1 cellular context compared by ENCODE assay signal in the genomic region with DNA sequence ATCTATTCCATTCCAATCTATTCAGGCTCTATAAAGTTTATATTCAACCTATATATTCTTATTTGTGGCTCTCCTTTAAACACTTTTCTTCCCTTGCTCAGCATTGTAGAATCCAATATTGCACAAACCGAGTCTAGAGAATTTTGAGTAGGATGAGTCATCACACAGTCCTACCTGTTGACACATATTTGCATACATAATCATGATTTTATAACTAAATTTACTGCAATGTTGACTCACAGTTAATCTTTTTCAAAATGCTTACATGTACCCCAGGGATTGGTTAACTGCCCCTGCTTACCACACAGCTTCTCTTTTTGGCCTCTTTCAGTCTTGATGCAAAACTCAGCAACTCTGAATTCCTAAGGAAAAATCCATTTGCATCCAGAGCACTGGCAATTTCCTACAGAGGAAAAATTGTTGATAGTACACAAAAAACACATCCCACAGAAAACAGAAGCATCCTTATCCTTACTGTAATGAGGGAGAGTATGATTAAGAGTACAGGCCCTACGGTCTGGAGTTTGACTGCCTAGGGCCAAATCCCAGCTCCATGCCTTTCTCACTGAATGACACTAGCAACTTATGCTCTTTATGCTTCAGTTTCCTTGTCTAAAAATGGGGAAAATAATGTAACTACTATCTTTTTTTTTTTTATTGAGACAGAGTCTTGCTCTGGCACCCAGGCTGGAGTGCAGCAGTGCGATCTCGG.
A peak's percentile ranks its signal among the peaks of the same experiment; 100 is the strongest.
TF ChIP-seq lines count a peak whose summit lies in the region.

No MANE protein-coding gene starts in this region.

TF ChIP-seq in HEK293, 187 proteins besides CTCF, POLR2A, EP300 and RAD21 (continued from another document and continues in another):
- TF ChIP-seq ZNF629 (tag by site-specific recombination; IDR thresholded peaks at IDR 0.05) = peak; percentile 61
- TF ChIP-seq SALL2 (tag by site-specific recombination; IDR thresholded peaks at IDR 0.05; ENCODE audit: borderline replicate concordance) = no peak
- TF ChIP-seq ZNF830 (tag by site-specific recombination; IDR thresholded peaks at IDR 0.05; ENCODE audit: low read depth) = no peak
- TF ChIP-seq, protein P1, sequence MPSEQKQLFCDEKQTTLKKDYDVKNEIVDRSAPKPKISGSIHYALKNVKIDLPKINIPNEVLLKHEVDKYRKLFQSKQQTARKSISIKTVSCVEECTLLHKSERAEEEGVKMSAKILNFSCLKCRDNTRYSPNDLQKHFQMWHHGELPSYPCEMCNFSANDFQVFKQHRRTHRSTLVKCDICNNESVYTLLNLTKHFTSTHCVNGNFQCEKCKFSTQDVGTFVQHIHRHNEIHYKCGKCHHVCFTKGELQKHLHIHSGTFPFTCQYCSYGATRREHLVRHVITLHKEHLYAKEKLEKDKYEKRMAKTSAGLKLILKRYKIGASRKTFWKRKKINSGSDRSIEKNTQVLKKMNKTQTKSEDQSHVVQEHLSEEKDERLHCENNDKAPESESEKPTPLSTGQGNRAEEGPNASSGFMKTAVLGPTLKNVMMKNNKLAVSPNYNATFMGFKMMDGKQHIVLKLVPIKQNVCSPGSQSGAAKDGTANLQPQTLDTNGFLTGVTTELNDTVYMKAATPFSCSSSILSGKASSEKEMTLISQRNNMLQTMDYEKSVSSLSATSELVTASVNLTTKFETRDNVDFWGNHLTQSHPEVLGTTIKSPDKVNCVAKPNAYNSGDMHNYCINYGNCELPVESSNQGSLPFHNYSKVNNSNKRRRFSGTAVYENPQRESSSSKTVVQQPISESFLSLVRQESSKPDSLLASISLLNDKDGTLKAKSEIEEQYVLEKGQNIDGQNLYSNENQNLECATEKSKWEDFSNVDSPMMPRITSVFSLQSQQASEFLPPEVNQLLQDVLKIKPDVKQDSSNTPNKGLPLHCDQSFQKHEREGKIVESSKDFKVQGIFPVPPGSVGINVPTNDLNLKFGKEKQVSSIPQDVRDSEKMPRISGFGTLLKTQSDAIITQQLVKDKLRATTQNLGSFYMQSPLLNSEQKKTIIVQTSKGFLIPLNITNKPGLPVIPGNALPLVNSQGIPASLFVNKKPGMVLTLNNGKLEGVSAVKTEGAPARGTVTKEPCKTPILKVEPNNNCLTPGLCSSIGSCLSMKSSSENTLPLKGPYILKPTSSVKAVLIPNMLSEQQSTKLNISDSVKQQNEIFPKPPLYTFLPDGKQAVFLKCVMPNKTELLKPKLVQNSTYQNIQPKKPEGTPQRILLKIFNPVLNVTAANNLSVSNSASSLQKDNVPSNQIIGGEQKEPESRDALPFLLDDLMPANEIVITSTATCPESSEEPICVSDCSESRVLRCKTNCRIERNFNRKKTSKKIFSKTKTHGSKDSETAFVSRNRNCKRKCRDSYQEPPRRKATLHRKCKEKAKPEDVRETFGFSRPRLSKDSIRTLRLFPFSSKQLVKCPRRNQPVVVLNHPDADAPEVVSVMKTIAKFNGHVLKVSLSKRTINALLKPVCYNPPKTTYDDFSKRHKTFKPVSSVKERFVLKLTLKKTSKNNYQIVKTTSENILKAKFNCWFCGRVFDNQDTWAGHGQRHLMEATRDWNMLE (tag by site-specific recombination; conservative IDR thresholded peaks at IDR 0.05; ENCODE audit: low read depth) = no peak
- TF ChIP-seq ZNF777 (tag by site-specific recombination; IDR thresholded peaks at IDR 0.05; ENCODE audit: borderline replicate concordance) = no peak
- TF ChIP-seq OVOL3 (tag by site-specific recombination; IDR thresholded peaks at IDR 0.05) = no peak
- no peak for TF ChIP-seq HOXA7 (CRISPR knock-in tag; IDR thresholded peaks at IDR 0.05; ENCODE audit: borderline replicate concordance)
- TF ChIP-seq ZNF658 (tag by site-specific recombination; IDR thresholded peaks at IDR 0.05) = no peak
- TF ChIP-seq ZNF501 (tag by site-specific recombination; IDR thresholded peaks at IDR 0.05) = no peak
- no peak for TF ChIP-seq ZNF76 (tag by site-specific recombination; IDR thresholded peaks at IDR 0.05; ENCODE audit: borderline replicate concordance, low read depth)
- TF ChIP-seq ZNF548 (tag by site-specific recombination; IDR thresholded peaks at IDR 0.05) = no peak
- no peak for TF ChIP-seq ZNF560 (tag by site-specific recombination; IDR thresholded peaks at IDR 0.05; ENCODE audit: borderline replicate concordance)
- no peak for TF ChIP-seq ZNF600 (tag by site-specific recombination; IDR thresholded peaks at IDR 0.05)
- TF ChIP-seq TSHZ1 (tag by site-specific recombination; IDR thresholded peaks at IDR 0.05; ENCODE audit: borderline replicate concordance) = no peak
- TF ChIP-seq HOXD13 (CRISPR knock-in tag; IDR thresholded peaks at IDR 0.05; ENCODE audit: borderline replicate concordance) = no peak
- TF ChIP-seq ZNF513 (tag by site-specific recombination; IDR thresholded peaks at IDR 0.05) = no peak
- TF ChIP-seq ZNF473 (tag by site-specific recombination; IDR thresholded peaks at IDR 0.05) = no peak
- TF ChIP-seq ZNF521 (tag by site-specific recombination; IDR thresholded peaks at IDR 0.05) = no peak
- peak; percentile 81 for TF ChIP-seq SCRT1 (tag by site-specific recombination; IDR thresholded peaks at IDR 0.05; ENCODE audit: borderline replicate concordance)
- no peak for TF ChIP-seq PBX3 (CRISPR knock-in tag; IDR thresholded peaks at IDR 0.05)
- no peak for TF ChIP-seq ZNF416 (tag by site-specific recombination; IDR thresholded peaks at IDR 0.05)
- no peak for TF ChIP-seq GLI4 (tag by site-specific recombination; IDR thresholded peaks at IDR 0.05)
- peak; percentile 69; the same call in 1 of the 2 replicates for TF ChIP-seq ZNF639 (tag by site-specific recombination; IDR thresholded peaks at IDR 0.05)
- TF ChIP-seq ZNF174 (tag by site-specific recombination; IDR thresholded peaks at IDR 0.05) = no peak
- no peak for TF ChIP-seq ZNF23 (tag by site-specific recombination; IDR thresholded peaks at IDR 0.05; ENCODE audit: borderline replicate concordance)
- TF ChIP-seq KLF8 (tag by site-specific recombination; IDR thresholded peaks at IDR 0.05) = 0 out of 2 replicates have a peak, but pooled peaks have one; percentile 55
- no peak for TF ChIP-seq ZNF677 (tag by site-specific recombination; IDR thresholded peaks at IDR 0.05)
- peak; percentile 83 for TF ChIP-seq OSR2 (tag by site-specific recombination; IDR thresholded peaks at IDR 0.05)
- TF ChIP-seq ZNF280D (tag by site-specific recombination; IDR thresholded peaks at IDR 0.05) = no peak
- TF ChIP-seq SCRT2 (tag by site-specific recombination; IDR thresholded peaks at IDR 0.05) = peak; percentile 98
- no peak for TF ChIP-seq MYNN (tag by site-specific recombination; IDR thresholded peaks at IDR 0.05; ENCODE audit: borderline replicate concordance)
- TF ChIP-seq ZNF701 (tag by site-specific recombination; IDR thresholded peaks at IDR 0.05) = no peak
- TF ChIP-seq ZNF138 (tag by site-specific recombination; IDR thresholded peaks at IDR 0.05; ENCODE audit: borderline replicate concordance) = no peak
- no peak for TF ChIP-seq ZBTB8A (tag by site-specific recombination; IDR thresholded peaks at IDR 0.05)
- TF ChIP-seq ZNF544 (tag by site-specific recombination; IDR thresholded peaks at IDR 0.05) = no peak
- no peak for TF ChIP-seq ZNF175 (tag by site-specific recombination; IDR thresholded peaks at IDR 0.05)
- TF ChIP-seq ZNF791 (tag by site-specific recombination; IDR thresholded peaks at IDR 0.05) = no peak
- TF ChIP-seq ZNF555 (tag by site-specific recombination; conservative IDR thresholded peaks at IDR 0.05) = no peak
- no peak for TF ChIP-seq ZNF169 (tag by site-specific recombination; IDR thresholded peaks at IDR 0.05)
- no peak for TF ChIP-seq ZNF140 (tag by site-specific recombination; IDR thresholded peaks at IDR 0.05)
- peak; percentile 62; the same call in 1 of the 2 replicates for TF ChIP-seq ZNF394 (tag by site-specific recombination; IDR thresholded peaks at IDR 0.05; ENCODE audit: borderline replicate concordance)
- TF ChIP-seq, protein P2, sequence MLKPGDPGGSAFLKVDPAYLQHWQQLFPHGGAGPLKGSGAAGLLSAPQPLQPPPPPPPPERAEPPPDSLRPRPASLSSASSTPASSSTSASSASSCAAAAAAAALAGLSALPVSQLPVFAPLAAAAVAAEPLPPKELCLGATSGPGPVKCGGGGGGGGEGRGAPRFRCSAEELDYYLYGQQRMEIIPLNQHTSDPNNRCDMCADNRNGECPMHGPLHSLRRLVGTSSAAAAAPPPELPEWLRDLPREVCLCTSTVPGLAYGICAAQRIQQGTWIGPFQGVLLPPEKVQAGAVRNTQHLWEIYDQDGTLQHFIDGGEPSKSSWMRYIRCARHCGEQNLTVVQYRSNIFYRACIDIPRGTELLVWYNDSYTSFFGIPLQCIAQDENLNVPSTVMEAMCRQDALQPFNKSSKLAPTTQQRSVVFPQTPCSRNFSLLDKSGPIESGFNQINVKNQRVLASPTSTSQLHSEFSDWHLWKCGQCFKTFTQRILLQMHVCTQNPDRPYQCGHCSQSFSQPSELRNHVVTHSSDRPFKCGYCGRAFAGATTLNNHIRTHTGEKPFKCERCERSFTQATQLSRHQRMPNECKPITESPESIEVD (tag by site-specific recombination; IDR thresholded peaks at IDR 0.05) = peak; percentile 85
- TF ChIP-seq ZNF670 (tag by site-specific recombination; IDR thresholded peaks at IDR 0.05; ENCODE audit: low read depth) = no peak
